18 cellular contexts compared by ENCODE assay signal in genomic region chr11:44804449-44805151, GRCh38.
A peak's percentile ranks its signal among the peaks of the same experiment; 100 is the strongest.
DNase-seq lines count a peak whose midpoint lies in the region; ATAC-seq and TF ChIP-seq lines count a peak whose summit lies in the region.
"Had no signal": no experiment of that assay in that cellular context is flagged by ENCODE, and none has a peak within 500 bp of the region (broad histone marks: within the 10 kb centered on the region; RNA-seq: fewer than 3 reads in every experiment).

No MANE protein-coding gene starts in this region.

- peak overlapping the region; percentile 10; the same call in 1 of the 2 replicates for H3K18ac ChIP-seq in IMR-90 (ENCODE audit: low read depth, low read length)

- no peak overlapping the region for H2BK120ac ChIP-seq in IMR-90 (ENCODE audit: low read depth, low read length)

- no peak overlapping the region for H3K4me3 Mint-ChIP-seq in activated CD4-positive, alpha-beta memory T cell treated with anti-CD3 and anti-CD28 coated beads, Interleukin-2, amount 10 ng/mL, durations not matched to agents 7 days and 5 days
- H3K4me3 Mint-ChIP-seq: endodermal cell, IgD-negative memory B cell had no signal

- H2AFZ ChIP-seq in IMR-90 (replicated peaks; ENCODE audit: low read length, poor library complexity), result no peak overlapping the region

- no peak overlapping the region for H2BK15ac ChIP-seq in IMR-90 (ENCODE audit: low read depth, low read length)

- no peak overlapping the region; the same call in 1 of the 2 replicates for H4K91ac ChIP-seq in IMR-90 (ENCODE audit: insufficient read depth, low read depth, low read length)

- no peaks in the 10 kb centered on the region for H3K36me3 Mint-ChIP-seq in activated CD4-positive, alpha-beta memory T cell treated with anti-CD3 and anti-CD28 coated beads, Interleukin-2, amount 10 ng/mL, durations not matched to agents 7 days and 5 days (ENCODE audit: low read depth)
- H3K36me3 Mint-ChIP-seq: IgD-negative memory B cell had no signal

- peaks cover 45% of the 10 kb centered on the region for H3K27me3 ChIP-seq in IMR-90 (ENCODE audit: control insufficient read depth, insufficient read depth, low read length)
- no peaks in the 10 kb centered on the region for H3K27me3 ChIP-seq in esophagus (ENCODE audit: control insufficient read depth in 1 of 2, insufficient read depth in 2 of 2, low read length in 2 of 2)
- H3K27me3 ChIP-seq in stomach smooth muscle (ENCODE audit: control insufficient read depth in 1 of 2, insufficient read depth in 2 of 2, low read length in 2 of 2), result no peaks in the 10 kb centered on the region
- H3K27me3 ChIP-seq: BLaER1 had no signal

- peak; percentile 80 for ATAC-seq in IMR-90 (ENCODE audit: low read depth)

- peak overlapping the region; percentile 23; the same call in 1 of the 2 replicates for H3K4me2 ChIP-seq in IMR-90 (ENCODE audit: low read depth, low read length)
- H3K4me2 ChIP-seq: BLaER1 had no signal

- no peak for TF ChIP-seq POLR2A in IMR-90 (IDR thresholded peaks at IDR 0.05; ENCODE audit: low read depth, low read length)

- H3K9me3 ChIP-seq in IMR-90 (ENCODE audit: control insufficient read depth, insufficient read depth, low read length), result no peaks in the 10 kb centered on the region
- no peaks in the 10 kb centered on the region for H3K9me3 ChIP-seq in esophagus (ENCODE audit: control insufficient read depth in 2 of 2, insufficient read depth in 1 of 2, low read depth in 1 of 2, low read length in 1 of 2)
- no peaks in the 10 kb centered on the region for H3K9me3 ChIP-seq in stomach smooth muscle (ENCODE audit: control insufficient read depth in 2 of 2, low read length in 2 of 2)
- H3K9me3 ChIP-seq: BLaER1 had no signal

- no peak for TF ChIP-seq CTCF in IMR-90 (conservative IDR thresholded peaks at IDR 0.05; ENCODE audit: low read depth, low read length)

- BruUV-seq in IMR-90 (replicated peaks; lab: Mats Ljungman, UMichigan), result no TSS peak

- H2BK20ac ChIP-seq in IMR-90 (ENCODE audit: low read depth, low read length), result no peak overlapping the region

- no peak overlapping the region for H3K14ac ChIP-seq in IMR-90 (replicated peaks; ENCODE audit: low read depth, low read length)

- H3K36me3 ChIP-seq in IMR-90 (ENCODE audit: control insufficient read depth, insufficient read depth, low read length) (no peaks in the 10 kb centered on the region), esophagus (ENCODE audit: control insufficient read depth in 2 of 2, insufficient read depth in 2 of 2, low read length in 1 of 2) (no peaks in the 10 kb centered on the region), stomach smooth muscle (ENCODE audit: control insufficient read depth in 2 of 2, insufficient read depth in 2 of 2, low read length in 2 of 2) (no peaks in the 10 kb centered on the region)
- H3K36me3 ChIP-seq: BLaER1 had no signal

- H3K27ac ChIP-seq in IMR-90 (ENCODE audit: insufficient read depth, low read length) (peak overlapping the region; percentile 27; the same call in 1 of the 2 replicates), esophagus (ENCODE audit: low read depth in 2 of 2, low read length in 1 of 2) (peak overlapping the region; percentile 27 to 52), stomach smooth muscle (ENCODE audit: low read length) (peak overlapping the region; percentile 90)
- H3K27ac ChIP-seq: BLaER1 had no signal

- no peak overlapping the region for H3K4ac ChIP-seq in IMR-90 (ENCODE audit: low read depth, low read length)

- no peak overlapping the region for H2BK5ac ChIP-seq in IMR-90 (ENCODE audit: low read depth, low read length, poor library complexity, severe bottlenecking)

- CTCF ChIA-PET in IMR-90 (lab: Yijun Ruan, JAX), result interaction anchor here (0.7 to 1.1 kb wide), 2 partner anchors 11 to 12 kb away, joined by 3 read pairs; no protein-coding TSS in a partner anchor
- CTCF ChIA-PET in activated CD4-positive, alpha-beta memory T cell treated with anti-CD3 and anti-CD28 coated beads, Interleukin-2, amount 10 ng/mL, durations not matched to agents 7 days and 5 days (lab: Charles Lee), result no interaction called here
- CTCF ChIA-PET in HEK293T (lab: Yijun Ruan, JAX), result interaction anchor here (0.7 kb wide), 1 partner anchor 107 kb away, joined by 3 read pairs; no protein-coding TSS in a partner anchor

- H3K79me1 ChIP-seq in IMR-90 (ENCODE audit: low read depth in 1 of 2, low read length in 2 of 2), result no peaks in the 10 kb centered on the region

- H3K9ac ChIP-seq in IMR-90 (ENCODE audit: low read depth, low read length) (no peak overlapping the region; the same call in 1 of the 2 replicates), stomach smooth muscle (ENCODE audit: low read length in 2 of 2) (peak overlapping the region; percentile 45 to 58)
- H3K9ac ChIP-seq: BLaER1 had no signal

- no peaks in the 10 kb centered on the region for H3K4me1 Mint-ChIP-seq in activated CD4-positive, alpha-beta memory T cell treated with anti-CD3 and anti-CD28 coated beads, Interleukin-2, amount 10 ng/mL, durations not matched to agents 7 days and 5 days
- H3K4me1 Mint-ChIP-seq: IgD-negative memory B cell had no signal

- 10% methylated on average over 2 of the region's 10 CpGs; no CpG with 5 or more reads in 1 of the 2 experiments for WGBS in IMR-90 (ENCODE audit: extremely low coverage in 2 of 2, insufficient read length in 1 of 2), 2 experiments
- 54 to 60% methylated on average over 10 of the region's 10 CpGs for WGBS in esophagus, 2 donors

- H3K23ac ChIP-seq in IMR-90 (ENCODE audit: low read depth, low read length), result no peak overlapping the region

- POLR2A ChIA-PET in IMR-90 (lab: Charles Lee; ENCODE audit: unreplicated experiment) (interaction anchor here (0.5 kb wide), 1 partner anchor 177 kb away, joined by 4 read pairs; no protein-coding TSS in a partner anchor), HEK293T (lab: Yijun Ruan, JAX) (no interaction called here)
- POLR2A ChIA-PET in activated CD4-positive, alpha-beta memory T cell treated with anti-CD3 and anti-CD28 coated beads, Interleukin-2, amount 10 ng/mL, durations not matched to agents 7 days and 5 days (lab: Charles Lee), result no interaction called here

- H3K9me1 ChIP-seq in IMR-90 (ENCODE audit: insufficient read depth, low read length), result no peaks in the 10 kb centered on the region

- no peak overlapping the region for H3K27ac Mint-ChIP-seq in activated CD4-positive, alpha-beta memory T cell treated with anti-CD3 and anti-CD28 coated beads, Interleukin-2, amount 10 ng/mL, durations not matched to agents 7 days and 5 days
- H3K27ac Mint-ChIP-seq: endodermal cell, IgD-negative memory B cell had no signal

- intact Hi-C loops in IMR-90 (cut with micrococcal nuclease), result loop anchor here (5.0 kb wide), 1 partner anchor 77 kb away; the partner anchor contains the start of gene TSPAN18

- H3K27me3 Mint-ChIP-seq in activated CD4-positive, alpha-beta memory T cell treated with anti-CD3 and anti-CD28 coated beads, Interleukin-2, amount 10 ng/mL, durations not matched to agents 7 days and 5 days, result no peaks in the 10 kb centered on the region

- no peaks in the 10 kb centered on the region for H4K20me1 ChIP-seq in IMR-90 (ENCODE audit: insufficient read depth, low read length)
- H4K20me1 ChIP-seq: BLaER1 had no signal

- DNase-seq in IMR-90, result peak; percentile 20
- peak; percentile 11 for DNase-seq in mucosa of gallbladder (ENCODE audit: low spot score)
- DNase-seq in activated CD4-positive, alpha-beta memory T cell treated with anti-CD3 and anti-CD28 coated beads, Interleukin-2, amount 10 ng/mL, durations not matched to agents 7 days and 5 days, result no peak
- DNase-seq in AML-193 (lab: John Stamatoyannopoulos, UW), result no peak
- DNase-seq in HEK293T (ENCODE audit: extremely low spot score), result no peak
- DNase-seq in kidney glomerular epithelial cell (lab: John Stamatoyannopoulos, UW), result no peak
- DNase-seq: activated naive CD4-positive, alpha-beta T cell treated with anti-CD3 and anti-CD28 coated beads, Interleukin-2, amount 50 U/mL, for 16 hours; endodermal cell; GOT3; MV-4-11; NK-92 treated with Interleukin-12 subunit alpha and Interleukin-12 subunit beta, amount 100 ng/mL, for 24 hours; retina; stimulated activated CD4-positive, alpha-beta T cell treated with anti-CD3 and anti-CD28 coated beads, Interleukin-2, amount 100 ng/mL, for 48 hours; T-helper 2 cell had no signal

- no peak overlapping the region; the same call in 1 of the 2 replicates for H4K5ac ChIP-seq in IMR-90 (ENCODE audit: low read depth, low read length)

- H3K56ac ChIP-seq in IMR-90 (ENCODE audit: extremely low read depth, insufficient read depth, low read length), result no peak overlapping the region

- H3K9me3 Mint-ChIP-seq in activated CD4-positive, alpha-beta memory T cell treated with anti-CD3 and anti-CD28 coated beads, Interleukin-2, amount 10 ng/mL, durations not matched to agents 7 days and 5 days, result no peaks in the 10 kb centered on the region
- H3K9me3 Mint-ChIP-seq: endodermal cell, IgD-negative memory B cell had no signal

- dilution Hi-C loops in IMR-90 (cut with HindIII; ENCODE audit: low sequenced_read_pairs, unreplicated experiment), result no loop called here

- no peak overlapping the region for H2AK9ac ChIP-seq in IMR-90 (replicated peaks; ENCODE audit: low read depth, low read length, poor library complexity)

- in situ Hi-C loops in IMR-90 (cut with MboI; ENCODE audit: low sequenced_read_pairs), result no loop called here

- no peak overlapping the region for H2AK5ac ChIP-seq in IMR-90 (ENCODE audit: low read depth, low read length)

- H4K8ac ChIP-seq in IMR-90 (ENCODE audit: low read depth in 2 of 2, low read length in 2 of 2), result no peak overlapping the region

- H3K4me3 ChIP-seq in IMR-90 (ENCODE audit: insufficient read depth, low read depth, low read length) (no peak overlapping the region), esophagus (ENCODE audit: low read depth in 1 of 2, low read length in 2 of 2) (no peak overlapping the region), stomach smooth muscle (ENCODE audit: low read length in 2 of 2) (peak overlapping the region in 1 of 2 donors; percentile 60)
- H3K4me3 ChIP-seq: BLaER1 had no signal

- H3K4me1 ChIP-seq in IMR-90 (ENCODE audit: control insufficient read depth, insufficient read depth, low read length), result peaks cover 12% of the 10 kb centered on the region; the same call in 1 of the 2 replicates
- H3K4me1 ChIP-seq in esophagus (ENCODE audit: control insufficient read depth in 2 of 2, insufficient read depth in 2 of 2, low read length in 1 of 2), result peaks cover 0 to 2% of the 10 kb centered on the region in 2 donors
- peaks cover 43% of the 10 kb centered on the region for H3K4me1 ChIP-seq in stomach smooth muscle (ENCODE audit: control insufficient read depth, insufficient read depth, low read length)
- H3K4me1 ChIP-seq: BLaER1 had no signal

- TF ChIP-seq RAD21 in IMR-90 (IDR thresholded peaks at IDR 0.05; ENCODE audit: low read length), result no peak

TF ChIP-seq in IMR-90, 13 proteins besides CTCF, POLR2A, EP300 and RAD21 (continues in another document):
- TF ChIP-seq MXI1 (IDR thresholded peaks at IDR 0.05; ENCODE audit: borderline replicate concordance, low read depth, low read length) (no peak), SMC3 (IDR thresholded peaks at IDR 0.05; ENCODE audit: low read depth, low read length) (no peak), CEBPB (IDR thresholded peaks at IDR 0.05; ENCODE audit: low read depth, low read length) (no peak)

TF ChIP-seq in HEK293T, 16 proteins besides CTCF, POLR2A, EP300 and RAD21 (continues in another document):
- TF ChIP-seq ZNF384 (IDR thresholded peaks at IDR 0.05), result no peak
- no peak for TF ChIP-seq SP1 (IDR thresholded peaks at IDR 0.05)
- no peak for TF ChIP-seq LEF1 (IDR thresholded peaks at IDR 0.05; ENCODE audit: borderline replicate concordance)
- TF ChIP-seq TARDBP (IDR thresholded peaks at IDR 0.05), result no peak
- no peak for TF ChIP-seq FOXK2 (IDR thresholded peaks at IDR 0.05)

Comparison
In these comparisons a context has a peak if more than half of its experiments do, and no peak if none do; other contexts are left out.
1. DNase-seq: peak in IMR-90 (single experiment) and mucosa of gallbladder (single experiment); none in activated CD4-positive, alpha-beta memory T cell treated with anti-CD3 and anti-CD28 coated beads, Interleukin-2, amount 10 ng/mL, durations not matched to agents 7 days and 5 days (single experiment), AML-193 (0 of 2), HEK293T (single experiment) and kidney glomerular epithelial cell (single experiment).
2. H3K27ac ChIP-seq: peak in every context shown above with its lines; median percentile 90 in stomach smooth muscle; 40 in esophagus; 27 in IMR-90.